In the genomic region with DNA sequence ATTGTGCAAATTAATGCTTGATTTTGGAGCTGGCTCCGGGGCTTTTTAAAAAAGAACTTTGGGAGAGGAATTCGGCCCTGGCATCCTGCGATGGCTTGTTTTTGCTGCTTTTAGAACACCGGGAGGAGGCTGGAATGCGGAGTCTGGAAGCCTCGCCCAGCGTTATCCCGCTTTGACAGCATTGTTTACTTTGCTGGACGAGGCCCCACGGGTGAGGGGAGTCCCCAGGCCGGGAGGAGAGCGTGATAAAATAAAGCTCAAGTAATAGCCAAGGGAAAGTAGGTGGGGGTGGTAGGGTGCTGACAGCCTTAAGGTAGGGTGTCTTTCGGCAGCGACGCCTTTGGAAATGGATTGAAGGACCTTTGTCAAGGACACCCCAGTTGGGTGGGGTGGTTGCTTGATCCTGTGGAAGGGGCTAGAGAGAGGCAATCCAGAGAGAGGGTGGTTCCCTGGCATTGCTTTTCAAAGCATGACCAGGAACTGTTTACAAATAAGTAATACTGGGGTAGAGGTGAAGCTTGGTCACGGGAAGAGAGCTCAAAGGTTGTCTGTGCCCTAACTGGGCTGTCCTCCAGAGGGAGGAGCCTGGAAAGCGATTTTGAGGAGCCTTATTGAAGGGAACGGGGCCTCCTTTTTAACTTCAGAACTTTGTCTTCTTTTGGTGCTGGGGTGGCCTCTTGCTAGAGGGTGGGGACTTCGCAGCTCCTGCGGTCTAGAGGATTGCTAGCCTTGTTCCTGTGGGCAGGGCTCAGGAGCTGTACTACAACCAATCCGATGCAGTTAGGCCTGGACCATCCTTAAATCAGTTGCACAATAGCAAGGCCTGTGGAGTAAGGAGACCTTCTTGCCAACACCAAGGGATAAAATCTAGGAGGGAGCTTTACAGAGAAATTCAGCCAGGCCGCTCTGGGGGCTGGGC, we compare ENCODE assay signal across 8 cellular contexts. TPM values are rescaled to one million over a fixed set of nuclear protein-coding genes. Genes with fewer than 3 reads are reported as not detected.
DNase-seq lines count a peak whose midpoint lies in the region; ATAC-seq, FAIRE-seq and TF ChIP-seq lines count a peak whose summit lies in the region.

No MANE protein-coding gene starts in this region.

- no peak overlapping the region for H2AK5ac ChIP-seq in H1 (ENCODE audit: low read depth, low read length)

- BruUV-seq in A673 (replicated peaks; lab: Mats Ljungman, UMichigan), result TSS peak; percentile 49

- H3K27me3 ChIP-seq in A673 (replicated peaks; ENCODE audit: insufficient read depth, low read depth, low read length, poor library complexity) (no peaks in the 10 kb centered on the region), H1 (replicated peaks in 1 of 4; ENCODE audit: control insufficient read depth in 3 of 4, extremely low read depth in 1 of 4, insufficient read depth in 3 of 4, low read length in 3 of 4) (no peaks in the 10 kb centered on the region), stomach (no peaks in the 10 kb centered on the region)

- H2BK20ac ChIP-seq in H1 (ENCODE audit: low read length), result no peak overlapping the region

- intact Hi-C loops in A673 (cut with micrococcal nuclease; ENCODE audit: unreplicated experiment) (no loop called here), stomach (cut with DNase I; ENCODE audit: low total_unique reads) (no loop called here)

- ATAC-seq in GM18502 (IDR thresholded peaks at IDR 0.05; ENCODE audit: poor library complexity, unreplicated experiment), result peak; percentile 37

- H4K8ac ChIP-seq in H1 (ENCODE audit: extremely low read depth, insufficient read depth, low read length), result peak overlapping the region; percentile 92; the same call in 1 of the 2 replicates

- peaks cover 2% of the 10 kb centered on the region; the same call in 1 of the 2 replicates for H3K79me1 ChIP-seq in H1 (ENCODE audit: low read depth, low read length)

- TF ChIP-seq CTCF in A673 (conservative IDR thresholded peaks at IDR 0.05; ENCODE audit: low read depth, low read length) (no peak), WI38 (IDR thresholded peaks at IDR 0.05; ENCODE audit: low read depth, low read length) (no peak), H1 (IDR thresholded peaks at IDR 0.05; ENCODE audit: control extremely low read depth in 1 of 3, insufficient read depth in 1 of 3, low read depth in 1 of 3, low read length in 3 of 3) (no peak), stomach (IDR thresholded peaks at IDR 0.05) (no peak)

- H4K91ac ChIP-seq in H1 (replicated peaks; ENCODE audit: insufficient read length, low read length), result no peak overlapping the region

- peak overlapping the region; percentile 81 to 92 for H3K4me2 ChIP-seq in H1 (ENCODE audit: insufficient read depth in 1 of 2, low read depth in 2 of 2, low read length in 2 of 2)

- H3K23me2 ChIP-seq in H1 (ENCODE audit: low read depth, low read length), result peaks cover 11% of the 10 kb centered on the region

- POLR2A ChIA-PET in A673 (lab: Charles Lee; ENCODE audit: low non-redundant PET), result interaction anchor here (0.5 kb wide), 1 partner anchor 234 kb away, joined by 3 read pairs; no protein-coding TSS in a partner anchor
- POLR2A ChIA-PET in H1 (lab: Charles Lee; ENCODE audit: partially characterized antibody), result interaction anchor here (0.6 to 2.3 kb wide), 14 partner anchors 11 to 89 kb away, joined by 3 to 11 read pairs (median 6); a partner anchor contains a TSS

- no peaks in the 10 kb centered on the region for H3K36me3 ChIP-seq in A673 (ENCODE audit: insufficient read depth, low read length, poor library complexity, severe bottlenecking)
- peaks cover 0 to 6% (median 0%) of the 10 kb centered on the region in 4 experiments; a peak in 1 of 8 replicates for H3K36me3 ChIP-seq in H1 (ENCODE audit: control insufficient read depth in 2 of 4, insufficient read depth in 4 of 4, low read length in 3 of 4)
- no peaks in the 10 kb centered on the region for H3K36me3 ChIP-seq in stomach

- peaks cover 18 to 25% of the 10 kb centered on the region in 2 experiments for H4K20me1 ChIP-seq in H1 (replicated peaks in 1 of 2; ENCODE audit: control insufficient read depth in 1 of 2, insufficient read depth in 2 of 2, low read length in 2 of 2)

- H3K4me1 ChIP-seq in A673 (ENCODE audit: insufficient read depth, low read length, poor library complexity, severe bottlenecking), result peaks cover 12% of the 10 kb centered on the region
- H3K4me1 ChIP-seq in H1 (replicated peaks in 1 of 4; ENCODE audit: control insufficient read depth in 3 of 4, insufficient read depth in 4 of 4, low read length in 3 of 4), result peaks cover 0 to 7% (median 5%) of the 10 kb centered on the region in 4 experiments; a peak in 6 of 7 replicates
- H3K4me1 ChIP-seq in stomach, result peaks cover 30 to 56% (median 49%) of the 10 kb centered on the region in 4 donors

- no peak for FAIRE-seq in H1 (lab: Jason Lieb, UNC)

- H2BK5ac ChIP-seq in H1 (ENCODE audit: low read depth, low read length), result no peak overlapping the region

- H3K79me2 ChIP-seq in H1 (ENCODE audit: control insufficient read depth in 1 of 2, insufficient read depth in 2 of 2, low read length in 2 of 2), result peaks cover 3 to 44% of the 10 kb centered on the region in 2 experiments; a peak in 3 of 4 replicates

- TF ChIP-seq RAD21 in H1 (IDR thresholded peaks at IDR 0.05 in 1 of 2, conservative IDR thresholded peaks at IDR 0.05 in 1 of 2; ENCODE audit: low read depth in 2 of 2, low read length in 2 of 2), result no peak

- H3K27ac ChIP-seq in A673 (ENCODE audit: low read depth, low read length, poor library complexity, severe bottlenecking) (peak overlapping the region; percentile 96), H1 (ENCODE audit: low read depth, low read length) (no peak overlapping the region), stomach (peak overlapping the region; percentile 96 to 100 (median 99))

- H2BK12ac ChIP-seq in H1 (ENCODE audit: low read depth, low read length), result no peak overlapping the region

- no peak overlapping the region for H2AFZ ChIP-seq in H1 (ENCODE audit: low read length)

- H3K9me3 ChIP-seq in A673 (ENCODE audit: low read depth, low read length, poor library complexity, severe bottlenecking), result no peaks in the 10 kb centered on the region
- no peaks in the 10 kb centered on the region; a peak in 1 of 4 replicates for H3K9me3 ChIP-seq in H1 (ENCODE audit: insufficient read depth in 2 of 2, low read depth in 1 of 2, low read length in 1 of 2)
- no peaks in the 10 kb centered on the region for H3K9me3 ChIP-seq in stomach

- no peak overlapping the region for H2BK120ac ChIP-seq in H1 (replicated peaks; ENCODE audit: low read depth, low read length)

- no peak overlapping the region for H3K23ac ChIP-seq in H1 (ENCODE audit: insufficient read length)

- H3K14ac ChIP-seq in H1 (ENCODE audit: insufficient read length), result no peak overlapping the region

- H3K18ac ChIP-seq in H1 (ENCODE audit: extremely low read depth, low read length), result no peak overlapping the region

- CTCF ChIA-PET in A673 (lab: Charles Lee), result no interaction called here
- CTCF ChIA-PET in H1 (lab: Charles Lee; ENCODE audit: partially characterized antibody), result interaction anchor here (0.8 to 2.1 kb wide), 14 partner anchors 8 to 183 kb away, joined by 3 to 10 read pairs (median 5); no protein-coding TSS in a partner anchor

- DNase-seq in A673 (ENCODE audit: low spot score) (peak; percentile 89), Kasumi-1 (lab: John Stamatoyannopoulos, UW) (peak; percentile 93 to 95), H1 (ENCODE audit: low read depth in 1 of 2, low spot score in 2 of 2) (no peak), lung microvascular endothelial cell (ENCODE audit: low read depth in 2 of 2) (peak; percentile 44 to 79), stomach (peak; percentile 74), DMS153 treated with DMSO at 0.1 percent for 48 hours (lab: John Stamatoyannopoulos, UW; ENCODE audit: unreplicated experiment) (no peak)

- no peak overlapping the region for H3K4ac ChIP-seq in H1 (replicated peaks; ENCODE audit: insufficient read length, low read depth, low read length)

- H3K9ac ChIP-seq in H1 (replicated peaks in 1 of 4; ENCODE audit: extremely low read depth in 1 of 4, low read depth in 3 of 4, low read length in 3 of 4), result peak overlapping the region; percentile 46 to 93 (median 78)

- 23% methylated on average over 22 of the region's 22 CpGs; no CpG with 5 or more reads in 1 of the 2 experiments for WGBS in H1 (ENCODE audit: extremely low coverage in 1 of 2, insufficient coverage in 1 of 2, insufficient read length in 1 of 2, insufficient replicate concordance in 2 of 2, low coverage in 1 of 2, low lambda C conversion rate in 2 of 2, missing lambda C conversion rate in 1 of 2), 2 experiments
- WGBS in stomach, 5 donors, result 2 to 3% (median 3%) methylated on average over 22 of the region's 22 CpGs

- 0 out of 3 replicates have a peak, but pooled peaks of 1 of the 2 experiments have one; percentile 19 for TF ChIP-seq POLR2A in H1 (IDR thresholded peaks at IDR 0.05; ENCODE audit: control extremely low read depth in 1 of 2, low read depth in 2 of 2, low read length in 2 of 2)
- TF ChIP-seq POLR2A in stomach (IDR thresholded peaks at IDR 0.05), result peak in 1 of 4 donors; percentile 10

- no peak overlapping the region for H4K5ac ChIP-seq in H1 (ENCODE audit: insufficient read length, low read depth, low read length)

- H3K56ac ChIP-seq in H1 (replicated peaks; ENCODE audit: insufficient read length, low read depth, low read length), result no peak overlapping the region

- peak overlapping the region; percentile 97 for H3K4me3 ChIP-seq in A673 (ENCODE audit: low read depth, low read length, poor library complexity, severe bottlenecking)
- peak overlapping the region; percentile 95 for H3K4me3 ChIP-seq in WI38 (ENCODE audit: low read depth, low read length)
- H3K4me3 ChIP-seq in H1 (ENCODE audit: extremely low read depth in 1 of 4, insufficient read depth in 2 of 4, low read depth in 3 of 4, low read length in 4 of 4), result peak overlapping the region; percentile 75 to 89 (median 81)
- peak overlapping the region; percentile 78 to 98 (median 82) for H3K4me3 ChIP-seq in stomach

- TF ChIP-seq EP300 in H1 (IDR thresholded peaks at IDR 0.05; ENCODE audit: borderline replicate concordance in 1 of 2, low read depth in 2 of 2, low read length in 2 of 2) (no peak), stomach (IDR thresholded peaks at IDR 0.05) (peak; percentile 14)

- no peak overlapping the region for H2BK15ac ChIP-seq in H1 (ENCODE audit: low read length)

RNA-seq across cellular contexts. Expression of a gene that starts 1.2 kb away (rescaled TPM):
- total RNA-seq in A673 (2021) (89.3 and 91.9 TPM in 2 replicates), lung microvascular endothelial cell (18.7 and 22.0 TPM in 2 replicates), stomach (10 to 100 TPM; 24.0 to 74.7 (median 64.3) TPM)
- total RNA-seq in H1 (2021; fragmentation: NEBNext Ultra II Directional; extraction: Animal tissue kit (Norgen Biotek cat#: 25700)), result 138 and 144 TPM in 2 replicates
- polyA plus RNA-seq in H1 (2011; rRNA removed) (39.8 and 55.3 TPM in 2 replicates), stomach (10 to 100 TPM; 18.9 to 43.2 (median 32.4) TPM)
- polyA plus RNA-seq in H1 (2011; cell fraction: cytosol; rRNA removed), result 52.3 TPM
- 21.0 TPM for polyA plus RNA-seq in H1 (2011; cell fraction: nucleus; rRNA removed)
- polyA plus RNA-seq in H1 (2012, experiment 1 of 2), result 53.7 to 103 TPM (median 70.1 TPM) in 4 replicates
- 48.9 TPM for polyA plus RNA-seq in H1 (2012, experiment 2 of 2)
- 91.9 TPM for polyA plus RNA-seq in H1 (2013, experiment 1 of 2)
- polyA plus RNA-seq in H1 (2013, experiment 2 of 2), result 93.4 TPM
- 97.9 and 109 TPM in 2 replicates for polyA minus RNA-seq in H1 (2011; rRNA and poly(A)+ RNA removed)
- polyA minus RNA-seq in H1 (2011; cell fraction: cytosol; rRNA and poly(A)+ RNA removed), result 67.6 TPM
- polyA minus RNA-seq in H1 (2011; cell fraction: nucleus; rRNA and poly(A)+ RNA removed), result 38.6 TPM

RNA-seq across cellular contexts. Expression of a gene that starts 22.7 kb away (rescaled TPM):
- total RNA-seq in A673 (2021) (18.3 and 27.3 TPM in 2 replicates), lung microvascular endothelial cell (1.8 and 3.7 TPM in 2 replicates), stomach (10 to 100 TPM in 1 of 5 donors, 1 to 10 TPM in 3, under 1 TPM in 1; 0.29 to 47.8 (median 2.3) TPM)
- total RNA-seq in H1 (2021; fragmentation: NEBNext Ultra II Directional; extraction: Animal tissue kit (Norgen Biotek cat#: 25700)), result 25.2 and 27.1 TPM in 2 replicates
- polyA plus RNA-seq in H1 (2011; rRNA removed) (44.5 and 60.2 TPM in 2 replicates), stomach (1 to 10 TPM; 3.3 to 6.1 (median 4.0) TPM)
- polyA plus RNA-seq in H1 (2011; cell fraction: cytosol; rRNA removed), result 53.4 TPM
- 53.4 TPM for polyA plus RNA-seq in H1 (2011; cell fraction: nucleus; rRNA removed)
- 16.3 to 31.8 TPM (median 25.4 TPM) in 4 replicates for polyA plus RNA-seq in H1 (2012, experiment 1 of 2)
- polyA plus RNA-seq in H1 (2012, experiment 2 of 2), result 30.6 TPM
- polyA plus RNA-seq in H1 (2013, experiment 1 of 2), result 20.2 TPM
- 21.7 TPM for polyA plus RNA-seq in H1 (2013, experiment 2 of 2)
- polyA minus RNA-seq in H1 (2011; rRNA and poly(A)+ RNA removed), result 40.6 and 44.5 TPM in 2 replicates
- polyA minus RNA-seq in H1 (2011; cell fraction: cytosol; rRNA and poly(A)+ RNA removed), result 12.9 TPM
- polyA minus RNA-seq in H1 (2011; cell fraction: nucleus; rRNA and poly(A)+ RNA removed), result 17.2 TPM

RNA-seq across cellular contexts. Expression of a gene that starts 36.3 kb away (rescaled TPM):
- total RNA-seq in A673 (2021), result not detected in 2 replicates
- 6.3 and 7.3 TPM in 2 replicates for total RNA-seq in H1 (2021; fragmentation: NEBNext Ultra II Directional; extraction: Animal tissue kit (Norgen Biotek cat#: 25700))
- 2.0 and 5.0 TPM in 2 replicates for polyA plus RNA-seq in H1 (2011; rRNA removed)
- polyA plus RNA-seq in H1 (2011; cell fraction: cytosol; rRNA removed), result 4.8 TPM
- 3.7 TPM for polyA plus RNA-seq in H1 (2011; cell fraction: nucleus; rRNA removed)
- 2.3 to 2.6 TPM (median 2.5 TPM) in 4 replicates for polyA plus RNA-seq in H1 (2012, experiment 1 of 2)
- polyA plus RNA-seq in H1 (2012, experiment 2 of 2), result 2.1 TPM
- polyA plus RNA-seq in H1 (2013, experiment 1 of 2), result 25.4 TPM
- polyA plus RNA-seq in H1 (2013, experiment 2 of 2), result 29.4 TPM
- 2.7 and 6.4 TPM in 2 replicates for polyA minus RNA-seq in H1 (2011; rRNA and poly(A)+ RNA removed)
- polyA minus RNA-seq in H1 (2011; cell fraction: cytosol; rRNA and poly(A)+ RNA removed), result 2.6 TPM
- 1.2 TPM for polyA minus RNA-seq in H1 (2011; cell fraction: nucleus; rRNA and poly(A)+ RNA removed)
- total RNA-seq in lung microvascular endothelial cell, result not detected in 2 replicates
- not detected for total RNA-seq in stomach
- polyA plus RNA-seq in stomach, result not detected

Comparison
In these comparisons a context has a peak if more than half of its experiments do, and no peak if none do; other contexts are left out.
1. DNase-seq: peak in A673 (single experiment), Kasumi-1 (2 of 2), lung microvascular endothelial cell (2 of 2) and stomach (single experiment); none in H1 (0 of 2) and DMS153 treated with DMSO at 0.1 percent for 48 hours (single experiment).
2. Peak in every context shown above with its lines, with median percentiles within 50 percentile points of each other: H3K4me3 ChIP-seq.